Comparison of ENCODE assay signal across 1 cellular context in genomic region chr6:36075656-36076055, GRCh38.
TF ChIP-seq lines count a peak whose summit lies in the region.

No MANE protein-coding gene starts in this region.

TF ChIP-seq in HepG2, 621 proteins besides CTCF, POLR2A, EP300 and RAD21 (continued from another document and continues in another):
- TF ChIP-seq, protein P1, sequence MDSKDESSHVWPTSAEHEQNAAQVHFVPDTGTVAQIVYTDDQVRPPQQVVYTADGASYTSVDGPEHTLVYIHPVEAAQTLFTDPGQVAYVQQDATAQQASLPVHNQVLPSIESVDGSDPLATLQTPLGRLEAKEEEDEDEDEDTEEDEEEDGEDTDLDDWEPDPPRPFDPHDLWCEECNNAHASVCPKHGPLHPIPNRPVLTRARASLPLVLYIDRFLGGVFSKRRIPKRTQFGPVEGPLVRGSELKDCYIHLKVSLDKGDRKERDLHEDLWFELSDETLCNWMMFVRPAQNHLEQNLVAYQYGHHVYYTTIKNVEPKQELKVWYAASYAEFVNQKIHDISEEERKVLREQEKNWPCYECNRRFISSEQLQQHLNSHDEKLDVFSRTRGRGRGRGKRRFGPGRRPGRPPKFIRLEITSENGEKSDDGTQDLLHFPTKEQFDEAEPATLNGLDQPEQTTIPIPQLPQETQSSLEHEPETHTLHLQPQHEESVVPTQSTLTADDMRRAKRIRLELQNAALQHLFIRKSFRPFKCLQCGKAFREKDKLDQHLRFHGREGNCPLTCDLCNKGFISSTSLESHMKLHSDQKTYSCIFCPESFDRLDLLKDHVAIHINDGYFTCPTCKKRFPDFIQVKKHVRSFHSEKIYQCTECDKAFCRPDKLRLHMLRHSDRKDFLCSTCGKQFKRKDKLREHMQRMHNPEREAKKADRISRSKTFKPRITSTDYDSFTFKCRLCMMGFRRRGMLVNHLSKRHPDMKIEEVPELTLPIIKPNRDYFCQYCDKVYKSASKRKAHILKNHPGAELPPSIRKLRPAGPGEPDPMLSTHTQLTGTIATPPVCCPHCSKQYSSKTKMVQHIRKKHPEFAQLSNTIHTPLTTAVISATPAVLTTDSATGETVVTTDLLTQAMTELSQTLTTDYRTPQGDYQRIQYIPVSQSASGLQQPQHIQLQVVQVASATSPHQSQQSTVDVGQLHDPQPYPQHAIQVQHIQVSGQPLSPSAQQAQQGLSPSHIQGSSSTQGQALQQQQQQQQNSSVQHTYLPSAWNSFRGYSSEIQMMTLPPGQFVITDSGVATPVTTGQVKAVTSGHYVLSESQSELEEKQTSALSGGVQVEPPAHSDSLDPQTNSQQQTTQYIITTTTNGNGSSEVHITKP (CRISPR knock-in tag; IDR thresholded peaks at IDR 0.05; ENCODE audit: low read depth), result no peak
- TF ChIP-seq TBL1XR1 (IDR thresholded peaks at IDR 0.05; ENCODE audit: borderline replicate concordance, low read length, partially characterized antibody), result no peak
- TF ChIP-seq GTF2F1 (IDR thresholded peaks at IDR 0.05; ENCODE audit: low read length), result no peak
- TF ChIP-seq DMAP1 (CRISPR knock-in tag; IDR thresholded peaks at IDR 0.05), result peak; percentile 54; the same call in 1 of the 2 replicates
- TF ChIP-seq ZNF10 (CRISPR knock-in tag; IDR thresholded peaks at IDR 0.05; ENCODE audit: borderline replicate concordance, low read depth), result no peak
- TF ChIP-seq, protein P2, sequence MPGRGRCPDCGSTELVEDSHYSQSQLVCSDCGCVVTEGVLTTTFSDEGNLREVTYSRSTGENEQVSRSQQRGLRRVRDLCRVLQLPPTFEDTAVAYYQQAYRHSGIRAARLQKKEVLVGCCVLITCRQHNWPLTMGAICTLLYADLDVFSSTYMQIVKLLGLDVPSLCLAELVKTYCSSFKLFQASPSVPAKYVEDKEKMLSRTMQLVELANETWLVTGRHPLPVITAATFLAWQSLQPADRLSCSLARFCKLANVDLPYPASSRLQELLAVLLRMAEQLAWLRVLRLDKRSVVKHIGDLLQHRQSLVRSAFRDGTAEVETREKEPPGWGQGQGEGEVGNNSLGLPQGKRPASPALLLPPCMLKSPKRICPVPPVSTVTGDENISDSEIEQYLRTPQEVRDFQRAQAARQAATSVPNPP (CRISPR knock-in tag; IDR thresholded peaks at IDR 0.05), result no peak
- TF ChIP-seq SPEN (CRISPR knock-in tag; IDR thresholded peaks at IDR 0.05; ENCODE audit: low read depth), result no peak
- no peak for TF ChIP-seq ZNF367 (CRISPR knock-in tag; IDR thresholded peaks at IDR 0.05; ENCODE audit: borderline replicate concordance)
- TF ChIP-seq RBM39 (IDR thresholded peaks at IDR 0.05; ENCODE audit: low read depth, low read length, poor library complexity, severe bottlenecking), result no peak
- TF ChIP-seq, protein P3, sequence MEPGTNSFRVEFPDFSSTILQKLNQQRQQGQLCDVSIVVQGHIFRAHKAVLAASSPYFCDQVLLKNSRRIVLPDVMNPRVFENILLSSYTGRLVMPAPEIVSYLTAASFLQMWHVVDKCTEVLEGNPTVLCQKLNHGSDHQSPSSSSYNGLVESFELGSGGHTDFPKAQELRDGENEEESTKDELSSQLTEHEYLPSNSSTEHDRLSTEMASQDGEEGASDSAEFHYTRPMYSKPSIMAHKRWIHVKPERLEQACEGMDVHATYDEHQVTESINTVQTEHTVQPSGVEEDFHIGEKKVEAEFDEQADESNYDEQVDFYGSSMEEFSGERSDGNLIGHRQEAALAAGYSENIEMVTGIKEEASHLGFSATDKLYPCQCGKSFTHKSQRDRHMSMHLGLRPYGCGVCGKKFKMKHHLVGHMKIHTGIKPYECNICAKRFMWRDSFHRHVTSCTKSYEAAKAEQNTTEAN (CRISPR knock-in tag; conservative IDR thresholded peaks at IDR 0.05), result no peak
- TF ChIP-seq IKZF1 (IDR thresholded peaks at IDR 0.05), result no peak
- TF ChIP-seq ZNF768 (CRISPR knock-in tag; IDR thresholded peaks at IDR 0.05), result no peak
- TF ChIP-seq ZNF333 (CRISPR knock-in tag; IDR thresholded peaks at IDR 0.05; ENCODE audit: borderline replicate concordance), result no peak
- TF ChIP-seq SMARCC2 (IDR thresholded peaks at IDR 0.05), result no peak
- TF ChIP-seq ZNF296 (CRISPR knock-in tag; conservative IDR thresholded peaks at IDR 0.05), result no peak
- TF ChIP-seq SP4 (CRISPR knock-in tag; IDR thresholded peaks at IDR 0.05), result no peak
- TF ChIP-seq RFX3 (CRISPR knock-in tag; IDR thresholded peaks at IDR 0.05), result no peak
- no peak for TF ChIP-seq ZNF883 (CRISPR knock-in tag; IDR thresholded peaks at IDR 0.05; ENCODE audit: not compliant biosample characterization)
- TF ChIP-seq, protein P4, sequence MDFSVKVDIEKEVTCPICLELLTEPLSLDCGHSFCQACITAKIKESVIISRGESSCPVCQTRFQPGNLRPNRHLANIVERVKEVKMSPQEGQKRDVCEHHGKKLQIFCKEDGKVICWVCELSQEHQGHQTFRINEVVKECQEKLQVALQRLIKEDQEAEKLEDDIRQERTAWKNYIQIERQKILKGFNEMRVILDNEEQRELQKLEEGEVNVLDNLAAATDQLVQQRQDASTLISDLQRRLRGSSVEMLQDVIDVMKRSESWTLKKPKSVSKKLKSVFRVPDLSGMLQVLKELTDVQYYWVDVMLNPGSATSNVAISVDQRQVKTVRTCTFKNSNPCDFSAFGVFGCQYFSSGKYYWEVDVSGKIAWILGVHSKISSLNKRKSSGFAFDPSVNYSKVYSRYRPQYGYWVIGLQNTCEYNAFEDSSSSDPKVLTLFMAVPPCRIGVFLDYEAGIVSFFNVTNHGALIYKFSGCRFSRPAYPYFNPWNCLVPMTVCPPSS (IDR thresholded peaks at IDR 0.05), result no peak
- TF ChIP-seq SOX6 (IDR thresholded peaks at IDR 0.05), result no peak
- TF ChIP-seq SOX6 (CRISPR knock-in tag; IDR thresholded peaks at IDR 0.05), result peak; percentile 48
- TF ChIP-seq MIXL1 (CRISPR knock-in tag; IDR thresholded peaks at IDR 0.05), result peak; percentile 63
- TF ChIP-seq CEBPG (CRISPR knock-in tag; IDR thresholded peaks at IDR 0.05), result peak; percentile 95
- TF ChIP-seq MYNN (CRISPR knock-in tag; IDR thresholded peaks at IDR 0.05; ENCODE audit: low read depth), result no peak
- 0 out of 2 replicates have a peak, but pooled peaks have one; percentile 38 for TF ChIP-seq THRA (CRISPR knock-in tag; IDR thresholded peaks at IDR 0.05; ENCODE audit: borderline replicate concordance)
- TF ChIP-seq, protein P5, sequence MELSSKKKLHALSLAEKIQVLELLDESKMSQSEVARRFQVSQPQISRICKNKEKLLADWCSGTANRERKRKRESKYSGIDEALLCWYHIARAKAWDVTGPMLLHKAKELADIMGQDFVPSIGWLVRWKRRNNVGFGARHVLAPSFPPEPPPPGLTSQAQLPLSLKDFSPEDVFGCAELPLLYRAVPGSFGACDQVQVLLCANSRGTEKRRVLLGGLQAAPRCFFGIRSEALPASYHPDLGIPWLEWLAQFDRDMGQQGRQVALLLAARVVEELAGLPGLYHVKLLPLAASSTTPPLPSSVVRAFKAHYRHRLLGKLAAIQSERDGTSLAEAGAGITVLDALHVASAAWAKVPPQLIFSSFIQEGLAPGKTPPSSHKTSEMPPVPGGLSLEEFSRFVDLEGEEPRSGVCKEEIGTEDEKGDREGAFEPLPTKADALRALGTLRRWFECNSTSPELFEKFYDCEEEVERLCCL (CRISPR knock-in tag; IDR thresholded peaks at IDR 0.05; ENCODE audit: borderline replicate concordance), result no peak
- 0 out of 2 replicates have a peak, but pooled peaks have one; percentile 22 for TF ChIP-seq THAP11 (CRISPR knock-in tag; IDR thresholded peaks at IDR 0.05)
- no peak for TF ChIP-seq ZKSCAN1 (IDR thresholded peaks at IDR 0.05; ENCODE audit: low read length)
- TF ChIP-seq U2AF2 (IDR thresholded peaks at IDR 0.05; ENCODE audit: low read depth, low read length), result no peak
- no peak for TF ChIP-seq CAMTA2 (CRISPR knock-in tag; IDR thresholded peaks at IDR 0.05; ENCODE audit: borderline replicate concordance)
- TF ChIP-seq, protein P6, sequence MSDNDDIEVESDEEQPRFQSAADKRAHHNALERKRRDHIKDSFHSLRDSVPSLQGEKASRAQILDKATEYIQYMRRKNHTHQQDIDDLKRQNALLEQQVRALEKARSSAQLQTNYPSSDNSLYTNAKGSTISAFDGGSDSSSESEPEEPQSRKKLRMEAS (IDR thresholded peaks at IDR 0.05), result no peak
- no peak for TF ChIP-seq ZNF639 (CRISPR knock-in tag; conservative IDR thresholded peaks at IDR 0.05)
- no peak for TF ChIP-seq NFIB (CRISPR knock-in tag; IDR thresholded peaks at IDR 0.05; ENCODE audit: borderline replicate concordance)
- TF ChIP-seq, protein P7, sequence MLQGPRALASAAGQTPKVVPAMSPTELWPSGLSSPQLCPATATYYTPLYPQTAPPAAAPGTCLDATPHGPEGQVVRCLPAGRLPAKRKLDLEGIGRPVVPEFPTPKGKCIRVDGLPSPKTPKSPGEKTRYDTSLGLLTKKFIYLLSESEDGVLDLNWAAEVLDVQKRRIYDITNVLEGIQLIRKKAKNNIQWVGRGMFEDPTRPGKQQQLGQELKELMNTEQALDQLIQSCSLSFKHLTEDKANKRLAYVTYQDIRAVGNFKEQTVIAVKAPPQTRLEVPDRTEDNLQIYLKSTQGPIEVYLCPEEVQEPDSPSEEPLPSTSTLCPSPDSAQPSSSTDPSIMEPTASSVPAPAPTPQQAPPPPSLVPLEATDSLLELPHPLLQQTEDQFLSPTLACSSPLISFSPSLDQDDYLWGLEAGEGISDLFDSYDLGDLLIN (CRISPR knock-in tag; IDR thresholded peaks at IDR 0.05; ENCODE audit: borderline replicate concordance), result no peak
- no peak for TF ChIP-seq ZMAT5 (CRISPR knock-in tag; IDR thresholded peaks at IDR 0.05; ENCODE audit: borderline replicate concordance, low read depth)
- no peak for TF ChIP-seq ZNF564 (CRISPR knock-in tag; IDR thresholded peaks at IDR 0.05)
- TF ChIP-seq POLR2AphosphoS5 (IDR thresholded peaks at IDR 0.05; ENCODE audit: low read depth, low read length), result no peak
- no peak for TF ChIP-seq FOXM1 (CRISPR knock-in tag; IDR thresholded peaks at IDR 0.05)
- no peak for TF ChIP-seq ZEB1 (IDR thresholded peaks at IDR 0.05; ENCODE audit: insufficient replicate concordance, low read depth)
- TF ChIP-seq ZNF720 (CRISPR knock-in tag; IDR thresholded peaks at IDR 0.05), result no peak
- no peak for TF ChIP-seq CC2D1A (CRISPR knock-in tag; IDR thresholded peaks at IDR 0.05)
- TF ChIP-seq ZNF557 (CRISPR knock-in tag; IDR thresholded peaks at IDR 0.05), result no peak
- no peak for TF ChIP-seq PHF8 (CRISPR knock-in tag; IDR thresholded peaks at IDR 0.05)
- TF ChIP-seq, protein P8, sequence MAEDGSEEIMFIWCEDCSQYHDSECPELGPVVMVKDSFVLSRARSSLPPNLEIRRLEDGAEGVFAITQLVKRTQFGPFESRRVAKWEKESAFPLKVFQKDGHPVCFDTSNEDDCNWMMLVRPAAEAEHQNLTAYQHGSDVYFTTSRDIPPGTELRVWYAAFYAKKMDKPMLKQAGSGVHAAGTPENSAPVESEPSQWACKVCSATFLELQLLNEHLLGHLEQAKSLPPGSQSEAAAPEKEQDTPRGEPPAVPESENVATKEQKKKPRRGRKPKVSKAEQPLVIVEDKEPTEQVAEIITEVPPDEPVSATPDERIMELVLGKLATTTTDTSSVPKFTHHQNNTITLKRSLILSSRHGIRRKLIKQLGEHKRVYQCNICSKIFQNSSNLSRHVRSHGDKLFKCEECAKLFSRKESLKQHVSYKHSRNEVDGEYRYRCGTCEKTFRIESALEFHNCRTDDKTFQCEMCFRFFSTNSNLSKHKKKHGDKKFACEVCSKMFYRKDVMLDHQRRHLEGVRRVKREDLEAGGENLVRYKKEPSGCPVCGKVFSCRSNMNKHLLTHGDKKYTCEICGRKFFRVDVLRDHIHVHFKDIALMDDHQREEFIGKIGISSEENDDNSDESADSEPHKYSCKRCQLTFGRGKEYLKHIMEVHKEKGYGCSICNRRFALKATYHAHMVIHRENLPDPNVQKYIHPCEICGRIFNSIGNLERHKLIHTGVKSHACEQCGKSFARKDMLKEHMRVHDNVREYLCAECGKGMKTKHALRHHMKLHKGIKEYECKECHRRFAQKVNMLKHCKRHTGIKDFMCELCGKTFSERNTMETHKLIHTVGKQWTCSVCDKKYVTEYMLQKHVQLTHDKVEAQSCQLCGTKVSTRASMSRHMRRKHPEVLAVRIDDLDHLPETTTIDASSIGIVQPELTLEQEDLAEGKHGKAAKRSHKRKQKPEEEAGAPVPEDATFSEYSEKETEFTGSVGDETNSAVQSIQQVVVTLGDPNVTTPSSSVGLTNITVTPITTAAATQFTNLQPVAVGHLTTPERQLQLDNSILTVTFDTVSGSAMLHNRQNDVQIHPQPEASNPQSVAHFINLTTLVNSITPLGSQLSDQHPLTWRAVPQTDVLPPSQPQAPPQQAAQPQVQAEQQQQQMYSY (CRISPR knock-in tag; IDR thresholded peaks at IDR 0.05), result no peak
- no peak for TF ChIP-seq HOXA5 (CRISPR knock-in tag; IDR thresholded peaks at IDR 0.05)
- TF ChIP-seq GFI1 (CRISPR knock-in tag; IDR thresholded peaks at IDR 0.05; ENCODE audit: borderline replicate concordance), result no peak
- no peak for TF ChIP-seq NFE2 (CRISPR knock-in tag; IDR thresholded peaks at IDR 0.05)
- no peak for TF ChIP-seq ZNF33A (CRISPR knock-in tag; IDR thresholded peaks at IDR 0.05; ENCODE audit: borderline replicate concordance)
- TF ChIP-seq ZMAT3 (CRISPR knock-in tag; conservative IDR thresholded peaks at IDR 0.05), result no peak
- TF ChIP-seq, protein P9, sequence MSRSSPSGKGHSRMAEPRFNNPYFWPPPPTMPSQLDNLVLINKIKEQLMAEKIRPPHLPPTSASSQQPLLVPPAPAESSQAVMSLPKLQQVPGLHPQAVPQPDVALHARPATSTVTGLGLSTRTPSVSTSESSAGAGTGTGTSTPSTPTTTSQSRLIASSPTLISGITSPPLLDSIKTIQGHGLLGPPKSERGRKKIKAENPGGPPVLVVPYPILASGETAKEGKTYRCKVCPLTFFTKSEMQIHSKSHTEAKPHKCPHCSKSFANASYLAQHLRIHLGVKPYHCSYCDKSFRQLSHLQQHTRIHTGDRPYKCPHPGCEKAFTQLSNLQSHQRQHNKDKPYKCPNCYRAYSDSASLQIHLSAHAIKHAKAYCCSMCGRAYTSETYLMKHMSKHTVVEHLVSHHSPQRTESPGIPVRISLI (CRISPR knock-in tag; IDR thresholded peaks at IDR 0.05; ENCODE audit: borderline replicate concordance), result no peak
